ENCODE assay signal across 8 cellular contexts in genomic region chr12:28253175-28253641, GRCh38.
DNase-seq lines count a peak whose midpoint lies in the region; ATAC-seq and TF ChIP-seq lines count a peak whose summit lies in the region.

No MANE protein-coding gene starts in this region.

- no peak for TF ChIP-seq POLR2A in GM18505 (IDR thresholded peaks at IDR 0.05; ENCODE audit: borderline replicate concordance, extremely low read depth, insufficient read depth, insufficient read length)

- ATAC-seq in GM18505 (IDR thresholded peaks at IDR 0.05; ENCODE audit: unreplicated experiment) (peak; percentile 96), HG02798 (IDR thresholded peaks at IDR 0.05; ENCODE audit: poor library complexity, unreplicated experiment) (peak; percentile 96)

- no peaks in the 10 kb centered on the region for H3K36me3 Mint-ChIP-seq in Caco-2 (ENCODE audit: insufficient read depth, unreplicated experiment)

- H3K36me3 ChIP-seq in Caco-2 (ENCODE audit: control insufficient read depth, insufficient read depth, low read length) = no peaks in the 10 kb centered on the region

- no peaks in the 10 kb centered on the region for H3K27me3 Mint-ChIP-seq in Caco-2 (ENCODE audit: insufficient read depth, unreplicated experiment)

- DNase-seq in activated CD4-positive, alpha-beta T cell treated with anti-CD3 and anti-CD28 coated beads for 24 hours (ENCODE audit: low read depth in 2 of 2) = peak; percentile 14 to 31
- DNase-seq in hepatic stellate cell (ENCODE audit: low spot score) = peak; percentile 12
- DNase-seq in NCI-H526 (lab: John Stamatoyannopoulos, UW) = no peak
- DNase-seq in Caco-2 = no peak
- no peak for DNase-seq in iPS-NIHi7 (ENCODE audit: extremely low spot score)
- no peak for DNase-seq in NCI-H1092 (lab: John Stamatoyannopoulos, UW)

- H3K4me1 ChIP-seq in Caco-2 = no peaks in the 10 kb centered on the region

- no TSS peak for BruUV-seq in Caco-2 (replicated peaks; lab: Mats Ljungman, UMichigan)

- H3K27ac Mint-ChIP-seq in Caco-2 (ENCODE audit: unreplicated experiment) = no peak overlapping the region

- no peak for TF ChIP-seq CTCF in Caco-2 (IDR thresholded peaks at IDR 0.05; ENCODE audit: insufficient read depth in 1 of 2, low read depth in 1 of 2, low read length in 1 of 2, severe bottlenecking in 1 of 2, unreplicated experiment in 1 of 2)

- intact Hi-C loops in Caco-2 (cut with micrococcal nuclease; ENCODE audit: unreplicated experiment) = no loop called here

- H3K9me3 Mint-ChIP-seq in Caco-2 (ENCODE audit: unreplicated experiment) = no peaks in the 10 kb centered on the region

- H3K4me3 Mint-ChIP-seq in Caco-2 (ENCODE audit: unreplicated experiment) = no peak overlapping the region

- H3K9me3 ChIP-seq in Caco-2 = no peaks in the 10 kb centered on the region

- POLR2A ChIA-PET in Caco-2 (lab: Charles Lee) = no interaction called here

- CTCF ChIA-PET in Caco-2 (lab: Charles Lee) = no interaction called here

- no peaks in the 10 kb centered on the region for H3K4me1 Mint-ChIP-seq in Caco-2 (ENCODE audit: low read depth, unreplicated experiment)

- H3K4me3 ChIP-seq in Caco-2 (ENCODE audit: low read depth, low read length) = no peak overlapping the region

- no peaks in the 10 kb centered on the region for H3K27me3 ChIP-seq in Caco-2 (replicated peaks; ENCODE audit: control insufficient read depth, insufficient read depth, low read length)

Comparison
In these comparisons a context has a peak if more than half of its experiments do, and no peak if none do; other contexts are left out.
1. DNase-seq: peak in activated CD4-positive, alpha-beta T cell treated with anti-CD3 and anti-CD28 coated beads for 24 hours (2 of 2) and hepatic stellate cell (single experiment); none in NCI-H526 (0 of 2), Caco-2 (0 of 2), iPS-NIHi7 (single experiment) and NCI-H1092 (single experiment).